ENCODE assay signal across 18 cellular contexts in genomic region chr17:83127431-83128160, GRCh38.
"Had no signal": no experiment of that assay in that cellular context is flagged by ENCODE, and none has a peak within 500 bp of the region (broad histone marks: within the 10 kb centered on the region; RNA-seq: fewer than 3 reads in every experiment).

No MANE protein-coding gene starts in this region.

- H3K27me3 ChIP-seq: adrenal gland, thyroid gland had no signal

- H3K36me3 Mint-ChIP-seq: activated naive CD4-positive, alpha-beta T cell treated with anti-CD3 and anti-CD28 coated beads, Interleukin-2, amount 50 U/mL, for 72 hours; stimulated activated memory B cell treated with anti-CD40 and anti-IgM and Interleukin-4, amounts not matched to agents 10 μg/mL and 1 μg/mL and 100 μg/mL, for 72 hours had no signal

- ATAC-seq: activated CD4-positive, CD25-positive, alpha-beta regulatory T cell treated with anti-CD3 and anti-CD28 coated beads, Interleukin-2, amount 50 U/mL, for 24 hours; activated CD8-positive, alpha-beta T cell treated with anti-CD3 and anti-CD28 coated beads, Interleukin-2, amount 10 ng/mL, durations not matched to agents 7 days and 5 days; activated naive CD4-positive, alpha-beta T cell treated with anti-CD3 and anti-CD28 coated beads, Interleukin-2, amount 50 U/mL, for 72 hours; activated T-cell treated with anti-CD3 and anti-CD28 coated beads, Interleukin-2, amount 50 U/mL, for 72 hours; effector memory CD8-positive, alpha-beta T cell; left colon; right cardiac atrium; stimulated activated memory B cell treated with anti-CD40 and anti-IgM and Interleukin-4, amounts not matched to agents 10 μg/mL and 1 μg/mL and 100 μg/mL, for 72 hours had no signal

- H3K4me1 Mint-ChIP-seq: neural crest cell had no signal

- H3K4me3 Mint-ChIP-seq: activated CD4-positive, alpha-beta T cell treated with anti-CD3 and anti-CD28 coated beads, Interleukin-2, amount 10 ng/mL, durations not matched to agents 7 days and 5 days; activated CD8-positive, alpha-beta T cell treated with anti-CD3 and anti-CD28 coated beads, Interleukin-2, amount 10 ng/mL, durations not matched to agents 7 days and 5 days; effector memory CD8-positive, alpha-beta T cell; neural crest cell; stimulated activated memory B cell treated with anti-CD40 and anti-IgM and Interleukin-4, amounts not matched to agents 10 μg/mL and 1 μg/mL and 100 μg/mL, for 72 hours had no signal

- H3K9me3 ChIP-seq: adrenal gland, psoas muscle, thyroid gland had no signal

- H3K4me2 ChIP-seq: smooth muscle cell had no signal

- H3K27ac ChIP-seq: adrenal gland, psoas muscle, thyroid gland had no signal

- H3K27ac Mint-ChIP-seq: activated CD4-positive, alpha-beta T cell treated with anti-CD3 and anti-CD28 coated beads, Interleukin-2, amount 10 ng/mL, durations not matched to agents 7 days and 5 days; activated CD8-positive, alpha-beta T cell treated with anti-CD3 and anti-CD28 coated beads, Interleukin-2, amount 10 ng/mL, durations not matched to agents 7 days and 5 days; activated naive CD4-positive, alpha-beta T cell treated with anti-CD3 and anti-CD28 coated beads, Interleukin-2, amount 50 U/mL, for 72 hours; activated T-cell treated with anti-CD3 and anti-CD28 coated beads, Interleukin-2, amount 50 U/mL, for 72 hours; stimulated activated memory B cell treated with anti-CD40 and anti-IgM and Interleukin-4, amounts not matched to agents 10 μg/mL and 1 μg/mL and 100 μg/mL, for 72 hours had no signal

- DNase-seq: activated CD4-positive, alpha-beta T cell treated with anti-CD3 and anti-CD28 coated beads, Interleukin-2, amount 10 ng/mL, durations not matched to agents 7 days and 5 days; activated CD8-positive, alpha-beta T cell treated with anti-CD3 and anti-CD28 coated beads, Interleukin-2, amount 10 ng/mL, durations not matched to agents 7 days and 5 days; activated gamma-delta T cell treated with Interleukin-2 at 50 U/mL for 16 hours; activated T-cell treated with anti-CD3 and anti-CD28 coated beads, Interleukin-2, amount 50 U/mL, for 72 hours; effector memory CD8-positive, alpha-beta T cell; hippocampal formation; left colon; stimulated activated CD4-positive, alpha-beta T cell treated with anti-CD3 and anti-CD28 coated beads, Interleukin-4, amount 100 ng/mL, for 4 hours; T-helper 1 cell; thyroid gland had no signal

- H3K4me1 ChIP-seq: adrenal gland, psoas muscle, thyroid gland had no signal

- H3K9me3 Mint-ChIP-seq: activated naive CD4-positive, alpha-beta T cell treated with anti-CD3 and anti-CD28 coated beads, Interleukin-2, amount 50 U/mL, for 72 hours; activated T-cell treated with anti-CD3 and anti-CD28 coated beads, Interleukin-2, amount 50 U/mL, for 72 hours; effector memory CD8-positive, alpha-beta T cell; neural crest cell; stimulated activated memory B cell treated with anti-CD40 and anti-IgM and Interleukin-4, amounts not matched to agents 10 μg/mL and 1 μg/mL and 100 μg/mL, for 72 hours had no signal
